ENCODE assay signal across 1 cellular context in the genomic region with DNA sequence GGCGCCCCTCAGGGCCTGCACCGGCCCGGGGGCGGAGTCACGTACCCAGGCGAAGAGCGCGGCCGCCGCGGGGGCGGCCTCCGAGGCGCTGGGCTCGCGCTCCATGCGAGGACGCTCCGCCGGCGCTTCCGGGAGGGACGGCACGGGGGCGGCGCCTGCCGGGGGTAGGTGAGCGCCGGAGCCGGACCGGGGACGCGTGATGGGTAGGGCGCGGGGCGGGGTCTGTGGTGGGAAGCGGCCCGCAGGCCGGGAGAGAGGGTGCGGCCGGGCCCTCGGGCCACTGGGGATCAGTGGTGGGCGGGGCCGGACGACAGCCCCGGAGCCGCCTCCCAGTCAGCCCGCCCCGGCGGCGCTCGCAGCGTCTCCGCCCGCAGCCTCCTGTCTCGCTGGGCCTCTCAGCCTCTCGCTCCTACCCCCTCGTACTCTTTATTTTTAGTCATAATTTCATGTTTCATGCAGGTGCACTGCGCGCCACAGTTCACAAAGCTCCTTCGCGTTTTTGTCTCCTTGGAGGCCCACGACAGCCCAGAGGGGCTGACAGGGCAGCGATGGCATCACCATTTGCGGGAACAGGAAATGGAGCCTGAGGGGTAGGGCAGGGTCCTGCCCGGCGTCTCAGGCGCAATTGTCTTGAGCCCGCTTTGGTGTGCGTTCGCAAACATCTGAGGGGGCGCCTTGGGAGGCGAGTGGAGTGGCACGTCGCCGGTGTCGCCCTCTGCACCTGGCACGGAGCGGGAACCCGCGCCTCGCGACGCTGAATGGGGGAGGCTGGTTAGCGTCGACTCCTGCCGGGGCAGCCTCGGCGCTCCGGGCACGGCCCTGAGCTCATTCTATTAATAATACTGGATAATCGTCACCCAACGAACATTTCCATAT.
TF ChIP-seq lines count a peak whose summit lies in the region.

A gene (minus strand): TSS at position 142 of the 876 bp plus-strand sequence. CDS start 37 bp downstream, at position 105.

TF ChIP-seq in HepG2, 621 proteins besides CTCF, POLR2A, EP300 and RAD21 (continued from another document and continues in another):
- TF ChIP-seq, protein P1, sequence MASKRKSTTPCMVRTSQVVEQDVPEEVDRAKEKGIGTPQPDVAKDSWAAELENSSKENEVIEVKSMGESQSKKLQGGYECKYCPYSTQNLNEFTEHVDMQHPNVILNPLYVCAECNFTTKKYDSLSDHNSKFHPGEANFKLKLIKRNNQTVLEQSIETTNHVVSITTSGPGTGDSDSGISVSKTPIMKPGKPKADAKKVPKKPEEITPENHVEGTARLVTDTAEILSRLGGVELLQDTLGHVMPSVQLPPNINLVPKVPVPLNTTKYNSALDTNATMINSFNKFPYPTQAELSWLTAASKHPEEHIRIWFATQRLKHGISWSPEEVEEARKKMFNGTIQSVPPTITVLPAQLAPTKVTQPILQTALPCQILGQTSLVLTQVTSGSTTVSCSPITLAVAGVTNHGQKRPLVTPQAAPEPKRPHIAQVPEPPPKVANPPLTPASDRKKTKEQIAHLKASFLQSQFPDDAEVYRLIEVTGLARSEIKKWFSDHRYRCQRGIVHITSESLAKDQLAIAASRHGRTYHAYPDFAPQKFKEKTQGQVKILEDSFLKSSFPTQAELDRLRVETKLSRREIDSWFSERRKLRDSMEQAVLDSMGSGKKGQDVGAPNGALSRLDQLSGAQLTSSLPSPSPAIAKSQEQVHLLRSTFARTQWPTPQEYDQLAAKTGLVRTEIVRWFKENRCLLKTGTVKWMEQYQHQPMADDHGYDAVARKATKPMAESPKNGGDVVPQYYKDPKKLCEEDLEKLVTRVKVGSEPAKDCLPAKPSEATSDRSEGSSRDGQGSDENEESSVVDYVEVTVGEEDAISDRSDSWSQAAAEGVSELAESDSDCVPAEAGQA (IDR thresholded peaks at IDR 0.05; ENCODE audit: low read depth), result no peak
- TF ChIP-seq, protein P1 (CRISPR knock-in tag; IDR thresholded peaks at IDR 0.05; ENCODE audit: borderline replicate concordance), result no peak
- TF ChIP-seq, protein P2, sequence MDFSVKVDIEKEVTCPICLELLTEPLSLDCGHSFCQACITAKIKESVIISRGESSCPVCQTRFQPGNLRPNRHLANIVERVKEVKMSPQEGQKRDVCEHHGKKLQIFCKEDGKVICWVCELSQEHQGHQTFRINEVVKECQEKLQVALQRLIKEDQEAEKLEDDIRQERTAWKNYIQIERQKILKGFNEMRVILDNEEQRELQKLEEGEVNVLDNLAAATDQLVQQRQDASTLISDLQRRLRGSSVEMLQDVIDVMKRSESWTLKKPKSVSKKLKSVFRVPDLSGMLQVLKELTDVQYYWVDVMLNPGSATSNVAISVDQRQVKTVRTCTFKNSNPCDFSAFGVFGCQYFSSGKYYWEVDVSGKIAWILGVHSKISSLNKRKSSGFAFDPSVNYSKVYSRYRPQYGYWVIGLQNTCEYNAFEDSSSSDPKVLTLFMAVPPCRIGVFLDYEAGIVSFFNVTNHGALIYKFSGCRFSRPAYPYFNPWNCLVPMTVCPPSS (IDR thresholded peaks at IDR 0.05), result no peak
- TF ChIP-seq ZNF205 (CRISPR knock-in tag; IDR thresholded peaks at IDR 0.05) (0 out of 2 replicates have a peak, but pooled peaks have one; percentile 33), ZFX (CRISPR knock-in tag; IDR thresholded peaks at IDR 0.05; ENCODE audit: low read depth) (peak; percentile 25), TARDBP (CRISPR knock-in tag; IDR thresholded peaks at IDR 0.05) (peak; percentile 13; the same call in 1 of the 2 replicates), MLLT10 (CRISPR knock-in tag; IDR thresholded peaks at IDR 0.05) (no peak), HOXA5 (CRISPR knock-in tag; IDR thresholded peaks at IDR 0.05) (0 out of 2 replicates have a peak, but pooled peaks have one; percentile 23), ZNF24 (IDR thresholded peaks at IDR 0.05) (no peak), ZNF30 (CRISPR knock-in tag; IDR thresholded peaks at IDR 0.05) (peak; percentile 78; the same call in 1 of the 2 replicates), ZBTB1 (CRISPR knock-in tag; IDR thresholded peaks at IDR 0.05; ENCODE audit: borderline replicate concordance) (0 out of 2 replicates have a peak, but pooled peaks have one; percentile 61), ZFP82 (CRISPR knock-in tag; IDR thresholded peaks at IDR 0.05; ENCODE audit: borderline replicate concordance) (peak; percentile 84; the same call in 1 of the 2 replicates), SRSF1 (optimal IDR thresholded peaks at IDR 0.05; ENCODE audit: low read depth, low read length) (no peak), ZNF772 (CRISPR knock-in tag; IDR thresholded peaks at IDR 0.05) (peak; percentile 51; the same call in 1 of the 2 replicates), SSRP1 (CRISPR knock-in tag; IDR thresholded peaks at IDR 0.05) (no peak), KAT8 (CRISPR knock-in tag; IDR thresholded peaks at IDR 0.05) (peak; percentile 78), BCL6 (CRISPR knock-in tag; IDR thresholded peaks at IDR 0.05) (peak; percentile 28), ZNF558 (CRISPR knock-in tag; IDR thresholded peaks at IDR 0.05; ENCODE audit: borderline replicate concordance) (no peak; the same call in 1 of the 2 replicates), ZMYM3 (CRISPR knock-in tag; IDR thresholded peaks at IDR 0.05) (0 out of 2 replicates have a peak, but pooled peaks have one; percentile 28), CENPX (CRISPR knock-in tag; IDR thresholded peaks at IDR 0.05) (no peak), ZNF282 (IDR thresholded peaks at IDR 0.05; ENCODE audit: partially characterized antibody) (no peak), BORCS8-MEF2B (CRISPR knock-in tag; IDR thresholded peaks at IDR 0.05) (peak; percentile 44), NONO (IDR thresholded peaks at IDR 0.05) (no peak), NONO (CRISPR knock-in tag; conservative IDR thresholded peaks at IDR 0.05) (peak; percentile 76), SKI (IDR thresholded peaks at IDR 0.05; ENCODE audit: partially characterized antibody) (peak; percentile 42), KDM1A (CRISPR knock-in tag; IDR thresholded peaks at IDR 0.05) (no peak), MIXL1 (CRISPR knock-in tag; IDR thresholded peaks at IDR 0.05) (no peak), EHMT2 (IDR thresholded peaks at IDR 0.05; ENCODE audit: borderline replicate concordance, low read depth, low read length) (no peak), ZFAT (CRISPR knock-in tag; conservative IDR thresholded peaks at IDR 0.05) (no peak; the same call in 1 of the 2 replicates), ZNF678 (CRISPR knock-in tag; IDR thresholded peaks at IDR 0.05) (no peak; the same call in 1 of the 2 replicates), KAT2B (IDR thresholded peaks at IDR 0.05; ENCODE audit: borderline replicate concordance, low read depth, low read length) (no peak), SP4 (CRISPR knock-in tag; IDR thresholded peaks at IDR 0.05) (peak; percentile 70), POLR2AphosphoS5 (IDR thresholded peaks at IDR 0.05; ENCODE audit: low read depth, low read length) (peak; percentile 84), REXO4 (CRISPR knock-in tag; IDR thresholded peaks at IDR 0.05; ENCODE audit: borderline replicate concordance) (0 out of 2 replicates have a peak, but pooled peaks have one; percentile 44), MIER2 (CRISPR knock-in tag; IDR thresholded peaks at IDR 0.05) (no peak), FLYWCH1 (CRISPR knock-in tag; IDR thresholded peaks at IDR 0.05) (no peak)
- TF ChIP-seq, protein P3, sequence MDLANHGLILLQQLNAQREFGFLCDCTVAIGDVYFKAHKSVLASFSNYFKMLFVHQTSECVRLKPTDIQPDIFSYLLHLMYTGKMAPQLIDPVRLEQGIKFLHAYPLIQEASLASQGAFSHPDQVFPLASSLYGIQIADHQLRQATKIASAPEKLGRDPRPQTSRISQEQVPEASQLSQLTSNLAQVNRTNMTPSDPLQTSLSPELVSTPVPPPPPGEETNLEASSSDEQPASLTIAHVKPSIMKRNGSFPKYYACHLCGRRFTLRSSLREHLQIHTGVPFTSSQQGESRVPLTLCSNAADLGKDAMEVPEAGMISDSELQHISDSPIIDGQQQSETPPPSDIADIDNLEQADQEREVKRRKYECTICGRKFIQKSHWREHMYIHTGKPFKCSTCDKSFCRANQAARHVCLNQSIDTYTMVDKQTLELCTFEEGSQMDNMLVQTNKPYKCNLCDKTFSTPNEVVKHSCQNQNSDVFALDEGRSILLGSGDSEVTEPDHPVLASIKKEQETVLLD (CRISPR knock-in tag; IDR thresholded peaks at IDR 0.05; ENCODE audit: low read depth), result peak; percentile 90
- TF ChIP-seq, protein P4, sequence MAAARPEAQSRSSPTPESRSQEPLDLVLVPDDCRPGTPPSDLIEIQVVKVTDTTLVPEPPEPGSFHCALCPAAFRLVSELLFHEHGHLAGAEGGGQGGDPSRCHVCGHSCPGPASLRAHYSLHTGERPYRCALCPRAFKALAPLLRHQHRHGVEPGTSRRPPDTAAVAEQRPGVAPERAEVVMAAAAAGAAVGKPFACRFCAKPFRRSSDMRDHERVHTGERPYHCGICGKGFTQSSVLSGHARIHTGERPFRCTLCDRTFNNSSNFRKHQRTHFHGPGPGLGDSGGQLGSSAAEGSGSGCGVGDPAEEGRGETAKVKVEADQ (CRISPR knock-in tag; IDR thresholded peaks at IDR 0.05; ENCODE audit: borderline replicate concordance), result no peak
- TF ChIP-seq, protein P5, sequence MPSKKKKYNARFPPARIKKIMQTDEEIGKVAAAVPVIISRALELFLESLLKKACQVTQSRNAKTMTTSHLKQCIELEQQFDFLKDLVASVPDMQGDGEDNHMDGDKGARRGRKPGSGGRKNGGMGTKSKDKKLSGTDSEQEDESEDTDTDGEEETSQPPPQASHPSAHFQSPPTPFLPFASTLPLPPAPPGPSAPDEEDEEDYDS (CRISPR knock-in tag; IDR thresholded peaks at IDR 0.05), result 0 out of 2 replicates have a peak, but pooled peaks have one; percentile 9
- TF ChIP-seq, protein P6, sequence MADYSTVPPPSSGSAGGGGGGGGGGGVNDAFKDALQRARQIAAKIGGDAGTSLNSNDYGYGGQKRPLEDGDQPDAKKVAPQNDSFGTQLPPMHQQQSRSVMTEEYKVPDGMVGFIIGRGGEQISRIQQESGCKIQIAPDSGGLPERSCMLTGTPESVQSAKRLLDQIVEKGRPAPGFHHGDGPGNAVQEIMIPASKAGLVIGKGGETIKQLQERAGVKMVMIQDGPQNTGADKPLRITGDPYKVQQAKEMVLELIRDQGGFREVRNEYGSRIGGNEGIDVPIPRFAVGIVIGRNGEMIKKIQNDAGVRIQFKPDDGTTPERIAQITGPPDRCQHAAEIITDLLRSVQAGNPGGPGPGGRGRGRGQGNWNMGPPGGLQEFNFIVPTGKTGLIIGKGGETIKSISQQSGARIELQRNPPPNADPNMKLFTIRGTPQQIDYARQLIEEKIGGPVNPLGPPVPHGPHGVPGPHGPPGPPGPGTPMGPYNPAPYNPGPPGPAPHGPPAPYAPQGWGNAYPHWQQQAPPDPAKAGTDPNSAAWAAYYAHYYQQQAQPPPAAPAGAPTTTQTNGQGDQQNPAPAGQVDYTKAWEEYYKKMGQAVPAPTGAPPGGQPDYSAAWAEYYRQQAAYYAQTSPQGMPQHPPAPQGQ (CRISPR knock-in tag; IDR thresholded peaks at IDR 0.05; ENCODE audit: borderline replicate concordance), result no peak; the same call in 1 of the 2 replicates
- TF ChIP-seq, protein P7, sequence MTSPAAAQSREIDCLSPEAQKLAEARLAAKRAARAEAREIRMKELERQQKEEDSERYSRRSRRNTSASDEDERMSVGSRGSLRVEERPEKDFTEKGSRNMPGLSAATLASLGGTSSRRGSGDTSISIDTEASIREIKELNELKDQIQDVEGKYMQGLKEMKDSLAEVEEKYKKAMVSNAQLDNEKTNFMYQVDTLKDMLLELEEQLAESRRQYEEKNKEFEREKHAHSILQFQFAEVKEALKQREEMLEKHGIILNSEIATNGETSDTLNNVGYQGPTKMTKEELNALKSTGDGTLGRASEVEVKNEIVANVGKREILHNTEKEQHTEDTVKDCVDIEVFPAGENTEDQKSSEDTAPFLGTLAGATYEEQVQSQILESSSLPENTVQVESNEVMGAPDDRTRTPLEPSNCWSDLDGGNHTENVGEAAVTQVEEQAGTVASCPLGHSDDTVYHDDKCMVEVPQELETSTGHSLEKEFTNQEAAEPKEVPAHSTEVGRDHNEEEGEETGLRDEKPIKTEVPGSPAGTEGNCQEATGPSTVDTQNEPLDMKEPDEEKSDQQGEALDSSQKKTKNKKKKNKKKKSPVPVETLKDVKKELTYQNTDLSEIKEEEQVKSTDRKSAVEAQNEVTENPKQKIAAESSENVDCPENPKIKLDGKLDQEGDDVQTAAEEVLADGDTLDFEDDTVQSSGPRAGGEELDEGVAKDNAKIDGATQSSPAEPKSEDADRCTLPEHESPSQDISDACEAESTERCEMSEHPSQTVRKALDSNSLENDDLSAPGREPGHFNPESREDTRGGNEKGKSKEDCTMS (CRISPR knock-in tag; conservative IDR thresholded peaks at IDR 0.05), result no peak
- TF ChIP-seq, protein P8, sequence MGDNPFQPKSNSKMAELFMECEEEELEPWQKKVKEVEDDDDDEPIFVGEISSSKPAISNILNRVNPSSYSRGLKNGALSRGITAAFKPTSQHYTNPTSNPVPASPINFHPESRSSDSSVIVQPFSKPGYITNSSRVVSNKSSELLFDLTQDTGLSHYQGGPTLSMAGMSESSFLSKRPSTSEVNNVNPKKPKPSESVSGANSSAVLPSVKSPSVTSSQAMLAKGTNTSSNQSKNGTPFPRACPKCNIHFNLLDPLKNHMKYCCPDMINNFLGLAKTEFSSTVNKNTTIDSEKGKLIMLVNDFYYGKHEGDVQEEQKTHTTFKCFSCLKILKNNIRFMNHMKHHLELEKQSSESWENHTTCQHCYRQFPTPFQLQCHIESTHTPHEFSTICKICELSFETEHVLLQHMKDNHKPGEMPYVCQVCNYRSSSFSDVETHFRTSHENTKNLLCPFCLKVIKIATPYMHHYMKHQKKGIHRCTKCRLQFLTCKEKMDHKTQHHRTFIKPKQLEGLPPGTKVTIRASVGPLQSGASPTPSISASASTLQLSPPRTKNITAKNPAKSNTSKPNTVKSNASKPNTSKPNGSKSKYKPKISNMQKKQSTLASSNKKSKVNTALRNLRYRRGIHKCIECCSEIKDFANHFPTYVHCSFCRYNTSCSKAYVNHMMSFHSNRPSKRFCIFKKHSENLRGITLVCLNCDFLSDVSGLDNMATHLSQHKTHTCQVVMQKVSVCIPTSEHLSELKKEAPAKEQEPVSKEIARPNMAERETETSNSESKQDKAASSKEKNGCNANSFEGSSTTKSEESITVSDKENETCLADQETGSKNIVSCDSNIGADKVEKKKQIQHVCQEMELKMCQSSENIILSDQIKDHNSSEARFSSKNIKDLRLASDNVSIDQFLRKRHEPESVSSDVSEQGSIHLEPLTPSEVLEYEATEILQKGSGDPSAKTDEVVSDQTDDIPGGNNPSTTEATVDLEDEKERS (CRISPR knock-in tag; IDR thresholded peaks at IDR 0.05), result 0 out of 2 replicates have a peak, but pooled peaks have one; percentile 53
